ENCODE assay signal across 17 cellular contexts in genomic region chr20:62492711-62493110, GRCh38. TPM values are rescaled to one million over a fixed set of nuclear protein-coding genes. Genes with fewer than 3 reads are reported as not detected.
DNase-seq lines count a peak whose midpoint lies in the region; ATAC-seq and TF ChIP-seq lines count a peak whose summit lies in the region.
"Had no signal": no experiment of that assay in that cellular context is flagged by ENCODE, and none has a peak within 500 bp of the region (broad histone marks: within the 10 kb centered on the region; RNA-seq: fewer than 3 reads in every experiment).

No MANE protein-coding gene starts in this region.

- intact Hi-C loops in Right ventricle myocardium inferior (cut with DNase I) (loop anchor here (5.0 kb wide), 1 partner anchor 190 kb away; the partner anchor contains the start of gene ADRM1), Panc1 (cut with micrococcal nuclease; ENCODE audit: unreplicated experiment) (loop anchor here (5.0 kb wide), 1 partner anchor 115 kb away; no protein-coding TSS in a partner anchor)

- TF ChIP-seq CTCF in right atrium auricular region (IDR thresholded peaks at IDR 0.05) (no peak), C4-2B (conservative IDR thresholded peaks at IDR 0.05) (no peak), Panc1 (IDR thresholded peaks at IDR 0.05) (no peak), foreskin keratinocyte (conservative IDR thresholded peaks at IDR 0.05) (no peak)

- H3K9me3 ChIP-seq in right atrium auricular region (no peaks in the 10 kb centered on the region), Panc1 (ENCODE audit: control insufficient read depth, insufficient read depth, low read depth, low read length) (no peaks in the 10 kb centered on the region), mesenchymal stem cell (ENCODE audit: control insufficient read depth, low read length) (no peaks in the 10 kb centered on the region), HAP-1 (no peaks in the 10 kb centered on the region)
- H3K9me3 ChIP-seq: BE2C had no signal

- no peak overlapping the region for H3K9ac ChIP-seq in mesenchymal stem cell (ENCODE audit: low read length)

- DNase-seq in right atrium auricular region (ENCODE audit: low spot score) (no peak), Right ventricle myocardium inferior (ENCODE audit: missing footprints) (no peak), Panc1 (ENCODE audit: low read depth, low spot score) (no peak), mesenchymal stem cell (no peak), HAP-1 (ENCODE audit: low spot score in 2 of 2) (no peak), foreskin keratinocyte (no peak)
- DNase-seq: AML-193; BE2C; Calu3; CD4-positive, alpha-beta T cell; CD8-positive, alpha-beta memory T cell; DND-41; GOT3; HCEC 1CT had no signal

- H3K4me2 ChIP-seq in mesenchymal stem cell (ENCODE audit: low read length, poor library complexity, severe bottlenecking) = no peak overlapping the region

- no peaks in the 10 kb centered on the region for H3K79me1 ChIP-seq in mesenchymal stem cell (replicated peaks; ENCODE audit: low read length, poor library complexity, severe bottlenecking)

- H3K14ac ChIP-seq in mesenchymal stem cell (ENCODE audit: low read length in 2 of 2) = no peak overlapping the region

- no peak overlapping the region for H4K8ac ChIP-seq in mesenchymal stem cell (ENCODE audit: low read length)

- H2BK5ac ChIP-seq in mesenchymal stem cell (ENCODE audit: low read depth, low read length, poor library complexity, severe bottlenecking) = no peak overlapping the region

- peaks cover 0 to 64% of the 10 kb centered on the region in 2 donors for H3K4me1 ChIP-seq in right atrium auricular region
- peaks cover 76% of the 10 kb centered on the region for H3K4me1 ChIP-seq in Panc1 (ENCODE audit: control insufficient read depth, insufficient read depth, low read length)
- H3K4me1 ChIP-seq in mesenchymal stem cell (ENCODE audit: control insufficient read depth, insufficient read depth, low read depth, low read length) = peaks cover 22% of the 10 kb centered on the region
- H3K4me1 ChIP-seq in HAP-1 = no peaks in the 10 kb centered on the region
- peaks cover 10% of the 10 kb centered on the region for H3K4me1 ChIP-seq in foreskin keratinocyte

- BruUV-seq in Panc1 (replicated peaks; lab: Mats Ljungman, UMichigan) = no TSS peak

- ATAC-seq in Right ventricle myocardium inferior (no peak), Panc1 (no peak), foreskin keratinocyte (no peak)

- 94% methylated on average over 10 of the region's 10 CpGs for WGBS in mesenchymal stem cell

- CTCF ChIA-PET in Panc1 (lab: Charles Lee) = interaction anchor here (1.4 kb wide), 1 partner anchor 298 kb away, joined by 4 read pairs; no protein-coding TSS in a partner anchor

- no peak overlapping the region for H2BK120ac ChIP-seq in mesenchymal stem cell (ENCODE audit: low read depth, low read length)

- in situ Hi-C loops in Panc1 (cut with HindIII; ENCODE audit: low pct_unique_long_range_greater_than_20kb, low sequenced_read_pairs) = no loop called here
- in situ Hi-C loops in HAP-1 (cut with MboI; ENCODE audit: low sequenced_read_pairs) = no loop called here

- no peaks in the 10 kb centered on the region for H3K27me3 ChIP-seq in right atrium auricular region
- H3K27me3 ChIP-seq in Panc1 (ENCODE audit: control insufficient read depth, insufficient read depth, low read length) = no peaks in the 10 kb centered on the region
- H3K27me3 ChIP-seq in mesenchymal stem cell (ENCODE audit: control insufficient read depth in 1 of 2, insufficient read depth in 1 of 2, low read length in 2 of 2) = peaks cover 9 to 82% of the 10 kb centered on the region in 2 experiments
- peaks cover 12% of the 10 kb centered on the region for H3K27me3 ChIP-seq in HAP-1 (ENCODE audit: low read depth)
- peaks cover 14% of the 10 kb centered on the region for H3K27me3 ChIP-seq in foreskin keratinocyte

- no peaks in the 10 kb centered on the region for H3K36me3 ChIP-seq in right atrium auricular region
- no peaks in the 10 kb centered on the region for H3K36me3 ChIP-seq in Panc1 (ENCODE audit: control insufficient read depth, insufficient read depth, low read length)
- H3K36me3 ChIP-seq in mesenchymal stem cell (ENCODE audit: control insufficient read depth in 1 of 2, insufficient read depth in 2 of 2, low read depth in 1 of 2, low read length in 2 of 2) = no peaks in the 10 kb centered on the region
- no peaks in the 10 kb centered on the region for H3K36me3 ChIP-seq in HAP-1 (replicated peaks)
- H3K36me3 ChIP-seq: BE2C had no signal

- no peak overlapping the region for H3K23ac ChIP-seq in mesenchymal stem cell (ENCODE audit: low read length in 2 of 2)

- POLR2A ChIA-PET in Panc1 (lab: Charles Lee) = no interaction called here

- no peak overlapping the region for H4K91ac ChIP-seq in mesenchymal stem cell (ENCODE audit: low read length)

- no peak overlapping the region for H2BK12ac ChIP-seq in mesenchymal stem cell (ENCODE audit: low read length in 2 of 2)

- no peak overlapping the region for H3K4me3 ChIP-seq in right atrium auricular region
- no peak overlapping the region for H3K4me3 ChIP-seq in Panc1 (ENCODE audit: low read depth in 2 of 2, low read length in 2 of 2)
- no peak overlapping the region for H3K4me3 ChIP-seq in mesenchymal stem cell (ENCODE audit: insufficient read depth in 1 of 2, low read depth in 1 of 2, low read length in 2 of 2)
- H3K4me3 ChIP-seq in HAP-1 = no peak overlapping the region

- H3K18ac ChIP-seq in mesenchymal stem cell (ENCODE audit: low read depth in 1 of 2, low read length in 2 of 2) = no peak overlapping the region

- no peak overlapping the region for H2BK15ac ChIP-seq in mesenchymal stem cell (ENCODE audit: low read depth, poor library complexity, severe bottlenecking)

- no peak overlapping the region for H3K4ac ChIP-seq in mesenchymal stem cell (ENCODE audit: low read depth in 1 of 2, low read length in 2 of 2)

- peak overlapping the region; percentile 86 to 92 for H3K27ac ChIP-seq in right atrium auricular region
- peak overlapping the region; percentile 90 for H3K27ac ChIP-seq in C4-2B
- H3K27ac ChIP-seq in Panc1 (ENCODE audit: low read length) = peak overlapping the region; percentile 34; the same call in 1 of the 2 replicates
- no peak overlapping the region for H3K27ac ChIP-seq in mesenchymal stem cell (ENCODE audit: low read length, poor library complexity, severe bottlenecking)
- no peak overlapping the region for H3K27ac ChIP-seq in foreskin keratinocyte
- H3K27ac ChIP-seq: 22Rv1 had no signal

- H2AFZ ChIP-seq in mesenchymal stem cell (ENCODE audit: low read depth, low read length) = no peak overlapping the region

- H2AK5ac ChIP-seq in mesenchymal stem cell (ENCODE audit: low read length, severe bottlenecking) = no peak overlapping the region

RNA-seq across cellular contexts. Expression of gene GATA5, which starts 16.9 kb away (rescaled TPM):
- 1 to 10 TPM; 6.9 to 9.6 TPM for total RNA-seq in right atrium auricular region
- 1.7 TPM for total RNA-seq in Right ventricle myocardium inferior
- 53.2 TPM for total RNA-seq in Panc1 (2021; ENCODE audit: unreplicated experiment)
- 45.6 TPM for polyA plus RNA-seq in Panc1 (2012; ENCODE audit: insufficient read length)
- polyA plus RNA-seq in mesenchymal stem cell (2013, experiment 1 of 2) = not detected
- polyA plus RNA-seq in mesenchymal stem cell (2013, experiment 2 of 2) = not detected
- total RNA-seq in foreskin keratinocyte = not detected in 2 replicates
- polyA plus RNA-seq in foreskin keratinocyte = not detected in 2 replicates
- total RNA-seq: Calu3; CD4-positive, alpha-beta T cell; CD8-positive, alpha-beta memory T cell had no signal
- polyA plus RNA-seq: CD14-positive monocyte; CD8-positive, alpha-beta memory T cell had no signal

Comparison
In these comparisons a context has a peak if more than half of its experiments do, and no peak if none do; other contexts are left out.
1. H3K27ac ChIP-seq: peak in right atrium auricular region (2 of 2), C4-2B (single experiment) and Panc1 (single experiment); none in mesenchymal stem cell (single experiment) and foreskin keratinocyte (single experiment).